Comparison of ENCODE assay signal across 11 cellular contexts in genomic region chr18:33334781-33335180, GRCh38.
"Had no signal": no experiment of that assay in that cellular context is flagged by ENCODE, and none has a peak within 500 bp of the region (broad histone marks: within the 10 kb centered on the region; RNA-seq: fewer than 3 reads in every experiment).

No MANE protein-coding gene starts in this region.

- ATAC-seq: GM23338, HCT116 had no signal

- H3K9ac ChIP-seq: GM23248 had no signal

- H3K4me1 ChIP-seq: HAP-1 had no signal

- H3K36me3 ChIP-seq: HAP-1 had no signal

- DNase-seq: GM23248, GOT3, H7, H9, HCEC 1CT, HFFc6 had no signal

- H3K27ac ChIP-seq: GM23248 had no signal

- H2AFZ ChIP-seq: GM23248, GM23338 had no signal

- H3K9me3 ChIP-seq: HAP-1 had no signal

- H3K4me2 ChIP-seq: GM23338 had no signal

- FAIRE-seq: H1, H54 had no signal

- H3K4me3 ChIP-seq: GM23248, GM23338, HAP-1 had no signal
